15 cellular contexts compared by ENCODE assay signal in genomic region chr22:49592780-49593501, GRCh38.
"Had no signal": no experiment of that assay in that cellular context is flagged by ENCODE, and none has a peak within 500 bp of the region (broad histone marks: within the 10 kb centered on the region; RNA-seq: fewer than 3 reads in every experiment).

No MANE protein-coding gene starts in this region.

- ATAC-seq: naive thymus-derived CD8-positive, alpha-beta T cell had no signal

- DNase-seq: activated CD4-positive, alpha-beta T cell treated with anti-CD3 and anti-CD28 coated beads for 1 hour; activated CD4-positive, alpha-beta T cell treated with anti-CD3 and anti-CD28 coated beads, Interleukin-2, amount 50 U/mL, for 48 hours; effector CD4-positive, alpha-beta T cell; esophagus squamous epithelium; SK-N-SH; stimulated activated CD4-positive, alpha-beta T cell treated with anti-CD3 and anti-CD28 coated beads, Interleukin-15, amount 100 ng/mL, for 24 hours; stimulated activated CD4-positive, alpha-beta T cell treated with anti-CD3 and anti-CD28 coated beads, Interleukin-4, amount 100 ng/mL, for 24 hours; stimulated activated naive CD4-positive, alpha-beta T cell; T-helper 1 cell; T1000 had no signal

- H3K9me3 ChIP-seq: SK-N-SH had no signal

- H3K27me3 ChIP-seq: esophagus squamous epithelium, tibial nerve had no signal

- H3K27ac ChIP-seq: coronary artery, esophagus squamous epithelium, skin epidermis, tibial nerve, VCaP had no signal

- H3K4me3 ChIP-seq: coronary artery, esophagus squamous epithelium, skin epidermis, tibial nerve had no signal

- H3K36me3 ChIP-seq: esophagus squamous epithelium, tibial nerve had no signal

- H3K4me1 ChIP-seq: esophagus squamous epithelium, tibial nerve had no signal
